ENCODE assay signal across 9 cellular contexts in the genomic region with DNA sequence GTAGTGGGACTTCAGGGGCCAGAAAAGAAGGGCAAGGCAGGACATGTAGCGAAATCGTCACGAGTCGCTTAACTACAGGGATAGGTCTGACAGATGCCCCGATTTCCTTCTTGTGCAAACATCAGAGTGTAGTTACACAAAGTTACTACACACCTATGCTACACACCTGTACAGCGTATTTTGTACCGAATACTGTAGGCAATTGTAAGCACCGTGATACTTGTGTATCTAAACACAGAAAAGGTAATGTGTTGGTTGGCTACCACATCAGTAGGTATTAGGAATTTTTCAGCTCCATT. TPM values are rescaled to one million over a fixed set of nuclear protein-coding genes. Genes with fewer than 3 reads are reported as not detected.
DNase-seq lines count a peak whose midpoint lies in the region; ATAC-seq, FAIRE-seq and TF ChIP-seq lines count a peak whose summit lies in the region.
"Had no signal": no experiment of that assay in that cellular context is flagged by ENCODE, and none has a peak within 500 bp of the region (broad histone marks: within the 10 kb centered on the region; RNA-seq: fewer than 3 reads in every experiment).

No MANE protein-coding gene starts in this region.

- H3K27ac Mint-ChIP-seq in HFFc6 = peak overlapping the region; percentile 85

- 12% methylated on average over 8 of the region's 8 CpGs for WGBS in A549 (ENCODE audit: missing lambda C conversion rate)

- no peak for FAIRE-seq in A549 (lab: Jason Lieb, UNC)
- FAIRE-seq: colon had no signal

- H3K4me3 Mint-ChIP-seq in HFFc6 = peak overlapping the region; percentile 95

- H3K9me3 ChIP-seq in A549 = no peaks in the 10 kb centered on the region
- H3K9me3 ChIP-seq in breast epithelium = no peaks in the 10 kb centered on the region
- no peaks in the 10 kb centered on the region for H3K9me3 ChIP-seq in mucosa of descending colon

- no peaks in the 10 kb centered on the region for H3K9me3 Mint-ChIP-seq in HFFc6

- CTCF ChIA-PET in A549 (lab: Yijun Ruan, JAX) (interaction anchor here (0.5 to 6.9 kb wide), 15 partner anchors 8 to 558 kb away, joined by 3 to 55 read pairs (median 6); no protein-coding TSS in a partner anchor), GM10248 (lab: Yijun Ruan, JAX) (interaction anchor here (1.1 to 4.9 kb wide), 10 partner anchors 9 to 135 kb away, joined by 3 to 22 read pairs (median 8); a partner anchor contains a TSS)

- peaks cover 38% of the 10 kb centered on the region for H3K4me1 Mint-ChIP-seq in HFFc6 (ENCODE audit: low read depth)

- peak overlapping the region; percentile 87 for H3K4me2 ChIP-seq in A549

- POLR2A ChIA-PET in A549 (lab: Yijun Ruan, JAX) = interaction anchor here (0.7 to 3.9 kb wide), 6 partner anchors 9 to 162 kb away, joined by 3 to 51 read pairs (median 6); a partner anchor contains a TSS
- POLR2A ChIA-PET in GM10248 (lab: Yijun Ruan, JAX) = interaction anchor here (0.6 to 1.2 kb wide), 3 partner anchors 14 to 73 kb away, joined by 3 to 5 read pairs (median 3); no protein-coding TSS in a partner anchor

- H3K27me3 ChIP-seq in breast epithelium = no peaks in the 10 kb centered on the region

- H3K4me3 ChIP-seq in A549 = peak overlapping the region; percentile 65
- H3K4me3 ChIP-seq in breast epithelium = peak overlapping the region; percentile 54 to 88 (median 82)
- H3K4me3 ChIP-seq in mucosa of descending colon = peak overlapping the region; percentile 57

- DNase-seq in A549 (ENCODE audit: low read depth in 1 of 2, low spot score in 1 of 2) = no peak
- DNase-seq in HFFc6 = no peak
- DNase-seq in breast epithelium (ENCODE audit: low spot score in 2 of 2) = no peak
- no peak for DNase-seq in mucosa of descending colon
- no peak for DNase-seq in GM10248 (ENCODE audit: extremely low spot score)
- no peak for DNase-seq in HuH-7.5 (ENCODE audit: low spot score)
- no peak for DNase-seq in occipital lobe (lab: John Stamatoyannopoulos, UW)
- DNase-seq in NK-92 treated with Interleukin-12 subunit alpha and Interleukin-12 subunit beta, amount 100 ng/mL, for 24 hours (lab: John Stamatoyannopoulos, UW) = no peak

- intact Hi-C loops in breast epithelium (cut with DNase I; ENCODE audit: low total_unique reads) = loop anchor here (1.0 kb wide), 1 partner anchor 25 kb away; no protein-coding TSS in a partner anchor
- intact Hi-C loops in mucosa of descending colon (cut with DNase I, micrococcal nuclease) = no loop called here

- H3K27ac ChIP-seq in A549 = peak overlapping the region; percentile 93 to 98
- H3K27ac ChIP-seq in breast epithelium = peak overlapping the region; percentile 98 to 99

- H3K36me3 Mint-ChIP-seq in HFFc6 (ENCODE audit: low read depth) = no peaks in the 10 kb centered on the region; the same call in 1 of the 2 replicates

- TF ChIP-seq POLR2A in A549 (IDR thresholded peaks at IDR 0.05; ENCODE audit: low read length) (no peak), breast epithelium (IDR thresholded peaks at IDR 0.05) (no peak)

- H3K27me3 Mint-ChIP-seq in HFFc6 (ENCODE audit: insufficient read depth) = no peaks in the 10 kb centered on the region; the same call in 1 of the 2 replicates

- TF ChIP-seq RAD21 in A549 (conservative IDR thresholded peaks at IDR 0.05 in 1 of 2, IDR thresholded peaks at IDR 0.05 in 1 of 2) = no peak

- ATAC-seq in A549 (no peak), mucosa of descending colon (peak; percentile 34)

- H3K4me1 ChIP-seq in A549 (peaks cover 37% of the 10 kb centered on the region), breast epithelium (no peaks in the 10 kb centered on the region), mucosa of descending colon (ENCODE audit: low read depth) (peaks cover 5% of the 10 kb centered on the region)

- H3K36me3 ChIP-seq in breast epithelium (no peaks in the 10 kb centered on the region), mucosa of descending colon (ENCODE audit: low read depth) (no peaks in the 10 kb centered on the region)

- TF ChIP-seq CTCF in A549 (IDR thresholded peaks at IDR 0.05) (no peak), HFFc6 (IDR thresholded peaks at IDR 0.05) (no peak), breast epithelium (IDR thresholded peaks at IDR 0.05) (no peak), mucosa of descending colon (IDR thresholded peaks at IDR 0.05) (no peak), GM10248 (IDR thresholded peaks at IDR 0.05; ENCODE audit: control extremely low read depth, extremely low read depth, low read depth, missing control alignments) (no peak)

- no peak for TF ChIP-seq EP300 in A549 (IDR thresholded peaks at IDR 0.05)

TF ChIP-seq in A549, 52 proteins besides CTCF, POLR2A, EP300 and RAD21:
- TF ChIP-seq FOSL2 (IDR thresholded peaks at IDR 0.05) (no peak), FOSL2 (CRISPR knock-in tag; IDR thresholded peaks at IDR 0.05) (no peak), TP53 (CRISPR knock-in tag; IDR thresholded peaks at IDR 0.05) (no peak), ESRRA (IDR thresholded peaks at IDR 0.05; ENCODE audit: borderline replicate concordance, low read length) (no peak), CBX8 (IDR thresholded peaks at IDR 0.05) (no peak), KDM1A (IDR thresholded peaks at IDR 0.05; ENCODE audit: low read depth) (no peak), POLR2AphosphoS2 (conservative IDR thresholded peaks at IDR 0.05; ENCODE audit: low read length) (no peak), HOXA7 (CRISPR knock-in tag; IDR thresholded peaks at IDR 0.05) (no peak), FOSB (CRISPR knock-in tag; IDR thresholded peaks at IDR 0.05) (no peak), SREBF2 (IDR thresholded peaks at IDR 0.05) (no peak), FOXS1 (CRISPR knock-in tag; IDR thresholded peaks at IDR 0.05) (no peak), MYC (IDR thresholded peaks at IDR 0.05; ENCODE audit: borderline replicate concordance, low read length) (no peak), NPAS2 (CRISPR knock-in tag; IDR thresholded peaks at IDR 0.05; ENCODE audit: borderline replicate concordance) (no peak)
- TF ChIP-seq, protein P1, sequence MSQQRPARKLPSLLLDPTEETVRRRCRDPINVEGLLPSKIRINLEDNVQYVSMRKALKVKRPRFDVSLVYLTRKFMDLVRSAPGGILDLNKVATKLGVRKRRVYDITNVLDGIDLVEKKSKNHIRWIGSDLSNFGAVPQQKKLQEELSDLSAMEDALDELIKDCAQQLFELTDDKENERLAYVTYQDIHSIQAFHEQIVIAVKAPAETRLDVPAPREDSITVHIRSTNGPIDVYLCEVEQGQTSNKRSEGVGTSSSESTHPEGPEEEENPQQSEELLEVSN (IDR thresholded peaks at IDR 0.05; ENCODE audit: borderline replicate concordance, low read depth) = no peak
- TF ChIP-seq, protein P2, sequence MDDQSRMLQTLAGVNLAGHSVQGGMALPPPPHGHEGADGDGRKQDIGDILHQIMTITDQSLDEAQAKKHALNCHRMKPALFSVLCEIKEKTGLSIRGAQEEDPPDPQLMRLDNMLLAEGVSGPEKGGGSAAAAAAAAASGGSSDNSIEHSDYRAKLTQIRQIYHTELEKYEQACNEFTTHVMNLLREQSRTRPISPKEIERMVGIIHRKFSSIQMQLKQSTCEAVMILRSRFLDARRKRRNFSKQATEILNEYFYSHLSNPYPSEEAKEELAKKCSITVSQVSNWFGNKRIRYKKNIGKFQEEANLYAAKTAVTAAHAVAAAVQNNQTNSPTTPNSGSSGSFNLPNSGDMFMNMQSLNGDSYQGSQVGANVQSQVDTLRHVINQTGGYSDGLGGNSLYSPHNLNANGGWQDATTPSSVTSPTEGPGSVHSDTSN (IDR thresholded peaks at IDR 0.05) = no peak

RNA-seq across cellular contexts. Expression of a gene that starts 0.5 kb away (rescaled TPM):
- polyA plus RNA-seq in A549 (2011; rRNA removed) = 125 and 158 TPM in 2 replicates
- polyA plus RNA-seq in A549 (2012; cell fraction: cytosol; rRNA removed) = 135 and 141 TPM in 2 replicates
- 41.1 and 54.7 TPM in 2 replicates for polyA plus RNA-seq in A549 (2012; cell fraction: nucleus; rRNA removed)
- 102 to 115 TPM (median 107 TPM) in 3 replicates for polyA plus RNA-seq in A549 (2017; fragmentation: RNase III; extraction: RNeasy Plus Mini Kit Qiagen cat#74134 plus additional on column Dnase treatment)
- 17.6 and 19.3 TPM in 2 replicates for polyA minus RNA-seq in A549 (2011; rRNA and poly(A)+ RNA removed)
- total RNA-seq in HFFc6 (2021; fragmentation: NEBNext Ultra II Directional; extraction: Animal tissue kit (Norgen Biotek cat#: 25700)) = 10 to 100 TPM; 18.5 to 23.0 (median 21.1) TPM
- 10 to 100 TPM; 19.0 to 51.5 (median 30.2) TPM for total RNA-seq in breast epithelium
- total RNA-seq in mucosa of descending colon = 10 to 100 TPM; 16.7 to 27.0 (median 19.2) TPM
- total RNA-seq in occipital lobe = 5.5 TPM
